ENCODE assay signal across 8 cellular contexts in the genomic region with DNA sequence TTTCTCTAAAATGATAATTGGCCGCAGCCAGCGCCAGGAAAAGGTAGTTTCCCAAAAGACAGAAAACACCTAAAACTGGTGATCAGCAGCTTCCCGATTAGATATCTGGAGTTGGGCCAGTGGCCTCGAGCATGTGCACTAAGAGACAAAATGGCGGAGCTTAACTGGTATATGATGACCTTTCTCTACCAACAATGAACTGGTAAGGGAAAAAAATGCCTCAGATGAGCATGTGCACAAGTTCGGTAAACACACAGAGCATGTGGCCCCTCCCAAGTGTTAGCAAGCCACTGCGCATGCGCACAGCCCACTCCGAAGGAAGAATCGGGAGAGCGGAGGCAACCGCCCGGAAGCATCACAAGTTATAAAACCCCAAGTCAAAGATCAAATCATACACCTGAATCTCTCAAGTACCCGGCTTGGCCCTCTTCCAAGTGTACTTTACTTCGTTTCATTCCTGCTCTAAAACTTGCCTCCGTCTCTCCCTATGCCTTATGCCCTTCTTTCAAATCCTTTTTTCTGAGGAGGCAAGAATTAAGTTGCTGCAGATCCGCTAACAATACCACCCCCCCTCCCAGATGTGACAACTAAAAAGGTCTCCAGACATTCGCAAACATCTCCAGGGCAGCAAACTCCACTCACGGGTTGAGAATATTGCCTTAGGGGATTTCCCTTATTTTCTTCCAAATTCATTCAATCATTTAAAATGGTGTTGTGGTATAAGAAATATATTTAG. TPM values are rescaled to one million over a fixed set of nuclear protein-coding genes. Genes with fewer than 3 reads are reported as not detected.
DNase-seq lines count a peak whose midpoint lies in the region; ATAC-seq and TF ChIP-seq lines count a peak whose summit lies in the region.

No MANE protein-coding gene starts in this region.

- H3K4me3 Mint-ChIP-seq in activated T-helper 1 cell treated with anti-CD3 and anti-CD28 coated beads, Interleukin-12 subunit alpha, Interleukin-12 subunit beta, Interleukin-2, Interleukin-4 antibody, amounts not matched to agents 30 ng/mL and 10 ng/mL and 1 ng/mL, durations not matched to agents 14 hours and 24 hours and 36 hours: peak overlapping the region; percentile 68
- H3K4me3 Mint-ChIP-seq in natural killer cell treated with Interleukin-12 subunit alpha and Interleukin-12 subunit beta and Interleukin-15 and Interleukin-18, amount 100 ng/mL, for 72 hours: peak overlapping the region; percentile 76
- H3K4me3 Mint-ChIP-seq in stimulated activated memory B cell treated with anti-CD40 and anti-IgM and Interleukin-4, amounts not matched to agents 10 μg/mL and 1 μg/mL and 100 μg/mL, for 72 hours: peak overlapping the region; percentile 77

- DNase-seq in DMS114 treated with DMSO at 0.1 percent for 48 hours (lab: John Stamatoyannopoulos, UW; ENCODE audit: unreplicated experiment) (peak; percentile 70), NCI-H2227 (lab: John Stamatoyannopoulos, UW; ENCODE audit: unreplicated experiment) (peak; percentile 93), fibroblast of lung (ENCODE audit: low read depth in 2 of 2) (peak; percentile 71 to 77), KG1 (lab: John Stamatoyannopoulos, UW) (no peak)
- peak; percentile 60 for DNase-seq in activated T-helper 1 cell treated with anti-CD3 and anti-CD28 coated beads, Interleukin-12 subunit alpha, Interleukin-12 subunit beta, Interleukin-2, Interleukin-4 antibody, amounts not matched to agents 30 ng/mL and 10 ng/mL and 1 ng/mL, durations not matched to agents 14 hours and 24 hours and 36 hours (ENCODE audit: low spot score)
- peak; percentile 78 for DNase-seq in natural killer cell treated with Interleukin-12 subunit alpha and Interleukin-12 subunit beta and Interleukin-15 and Interleukin-18, amount 100 ng/mL, for 72 hours (ENCODE audit: low spot score)

- peak overlapping the region; percentile 73 for H3K4me2 ChIP-seq in fibroblast of lung (ENCODE audit: extremely low read depth, insufficient read depth, low read length)

- no peak overlapping the region for H3K9ac ChIP-seq in fibroblast of lung (ENCODE audit: insufficient read depth, low read length)

- no peaks in the 10 kb centered on the region for H3K4me1 ChIP-seq in fibroblast of lung (ENCODE audit: control insufficient read depth, extremely low read depth, insufficient read depth, low read length)

- no peaks in the 10 kb centered on the region for H3K79me2 ChIP-seq in fibroblast of lung (ENCODE audit: control insufficient read depth, insufficient read depth, low read length)

- no peaks in the 10 kb centered on the region for H3K27me3 ChIP-seq in fibroblast of lung (ENCODE audit: control insufficient read depth, insufficient read depth, low read length)

- peak overlapping the region; percentile 88 for H3K27ac Mint-ChIP-seq in activated T-helper 1 cell treated with anti-CD3 and anti-CD28 coated beads, Interleukin-12 subunit alpha, Interleukin-12 subunit beta, Interleukin-2, Interleukin-4 antibody, amounts not matched to agents 30 ng/mL and 10 ng/mL and 1 ng/mL, durations not matched to agents 14 hours and 24 hours and 36 hours
- H3K27ac Mint-ChIP-seq in natural killer cell treated with Interleukin-12 subunit alpha and Interleukin-12 subunit beta and Interleukin-15 and Interleukin-18, amount 100 ng/mL, for 72 hours: peak overlapping the region; percentile 34 to 78
- peak overlapping the region; percentile 60 for H3K27ac Mint-ChIP-seq in stimulated activated memory B cell treated with anti-CD40 and anti-IgM and Interleukin-4, amounts not matched to agents 10 μg/mL and 1 μg/mL and 100 μg/mL, for 72 hours

- H2AFZ ChIP-seq in fibroblast of lung (ENCODE audit: low read length): peak overlapping the region; percentile 86

- peaks cover 11% of the 10 kb centered on the region for H3K4me1 Mint-ChIP-seq in activated T-helper 1 cell treated with anti-CD3 and anti-CD28 coated beads, Interleukin-12 subunit alpha, Interleukin-12 subunit beta, Interleukin-2, Interleukin-4 antibody, amounts not matched to agents 30 ng/mL and 10 ng/mL and 1 ng/mL, durations not matched to agents 14 hours and 24 hours and 36 hours (ENCODE audit: low read depth)
- H3K4me1 Mint-ChIP-seq in natural killer cell treated with Interleukin-12 subunit alpha and Interleukin-12 subunit beta and Interleukin-15 and Interleukin-18, amount 100 ng/mL, for 72 hours (ENCODE audit: low read depth in 2 of 2): peaks cover 8 to 10% of the 10 kb centered on the region in 2 donors
- H3K4me1 Mint-ChIP-seq in stimulated activated memory B cell treated with anti-CD40 and anti-IgM and Interleukin-4, amounts not matched to agents 10 μg/mL and 1 μg/mL and 100 μg/mL, for 72 hours: peaks cover 9% of the 10 kb centered on the region

- H3K36me3 ChIP-seq in fibroblast of lung (ENCODE audit: control insufficient read depth, insufficient read depth, low read length): no peaks in the 10 kb centered on the region

- no peaks in the 10 kb centered on the region for H3K9me3 ChIP-seq in fibroblast of lung (ENCODE audit: control insufficient read depth, insufficient read depth, low read depth, low read length)

- no peak overlapping the region for H3K27ac ChIP-seq in fibroblast of lung (ENCODE audit: insufficient read depth, low read length)

- peaks cover 10% of the 10 kb centered on the region for H3K27me3 Mint-ChIP-seq in activated T-helper 1 cell treated with anti-CD3 and anti-CD28 coated beads, Interleukin-12 subunit alpha, Interleukin-12 subunit beta, Interleukin-2, Interleukin-4 antibody, amounts not matched to agents 30 ng/mL and 10 ng/mL and 1 ng/mL, durations not matched to agents 14 hours and 24 hours and 36 hours (ENCODE audit: insufficient read depth)
- peaks cover 0 to 4% of the 10 kb centered on the region in 2 donors for H3K27me3 Mint-ChIP-seq in natural killer cell treated with Interleukin-12 subunit alpha and Interleukin-12 subunit beta and Interleukin-15 and Interleukin-18, amount 100 ng/mL, for 72 hours
- H3K27me3 Mint-ChIP-seq in stimulated activated memory B cell treated with anti-CD40 and anti-IgM and Interleukin-4, amounts not matched to agents 10 μg/mL and 1 μg/mL and 100 μg/mL, for 72 hours: no peaks in the 10 kb centered on the region

- no peaks in the 10 kb centered on the region for H3K9me3 Mint-ChIP-seq in activated T-helper 1 cell treated with anti-CD3 and anti-CD28 coated beads, Interleukin-12 subunit alpha, Interleukin-12 subunit beta, Interleukin-2, Interleukin-4 antibody, amounts not matched to agents 30 ng/mL and 10 ng/mL and 1 ng/mL, durations not matched to agents 14 hours and 24 hours and 36 hours
- H3K9me3 Mint-ChIP-seq in natural killer cell treated with Interleukin-12 subunit alpha and Interleukin-12 subunit beta and Interleukin-15 and Interleukin-18, amount 100 ng/mL, for 72 hours: no peaks in the 10 kb centered on the region
- no peaks in the 10 kb centered on the region for H3K9me3 Mint-ChIP-seq in stimulated activated memory B cell treated with anti-CD40 and anti-IgM and Interleukin-4, amounts not matched to agents 10 μg/mL and 1 μg/mL and 100 μg/mL, for 72 hours

- H3K36me3 Mint-ChIP-seq in activated T-helper 1 cell treated with anti-CD3 and anti-CD28 coated beads, Interleukin-12 subunit alpha, Interleukin-12 subunit beta, Interleukin-2, Interleukin-4 antibody, amounts not matched to agents 30 ng/mL and 10 ng/mL and 1 ng/mL, durations not matched to agents 14 hours and 24 hours and 36 hours (ENCODE audit: low read depth): no peaks in the 10 kb centered on the region
- H3K36me3 Mint-ChIP-seq in natural killer cell treated with Interleukin-12 subunit alpha and Interleukin-12 subunit beta and Interleukin-15 and Interleukin-18, amount 100 ng/mL, for 72 hours: no peaks in the 10 kb centered on the region
- no peaks in the 10 kb centered on the region for H3K36me3 Mint-ChIP-seq in stimulated activated memory B cell treated with anti-CD40 and anti-IgM and Interleukin-4, amounts not matched to agents 10 μg/mL and 1 μg/mL and 100 μg/mL, for 72 hours

- intact Hi-C loops in activated T-helper 1 cell treated with anti-CD3 and anti-CD28 coated beads, Interleukin-12 subunit alpha, Interleukin-12 subunit beta, Interleukin-2, Interleukin-4 antibody, amounts not matched to agents 30 ng/mL and 10 ng/mL and 1 ng/mL, durations not matched to agents 14 hours and 24 hours and 36 hours (cut with micrococcal nuclease): no loop called here

- peak in 1 of 2 donors; percentile 67 for ATAC-seq in natural killer cell treated with Interleukin-12 subunit alpha and Interleukin-12 subunit beta and Interleukin-15 and Interleukin-18, amount 100 ng/mL, for 72 hours
- peak; percentile 67 for ATAC-seq in stimulated activated memory B cell treated with anti-CD40 and anti-IgM and Interleukin-4, amounts not matched to agents 10 μg/mL and 1 μg/mL and 100 μg/mL, for 72 hours
- no peak for ATAC-seq in GM19397 (IDR thresholded peaks at IDR 0.05; ENCODE audit: unreplicated experiment)

- H4K20me1 ChIP-seq in fibroblast of lung (ENCODE audit: control insufficient read depth, extremely low read depth, insufficient read depth, low read length): no peaks in the 10 kb centered on the region

- no peak for TF ChIP-seq CTCF in fibroblast of lung (conservative IDR thresholded peaks at IDR 0.05 in 1 of 2, IDR thresholded peaks at IDR 0.05 in 1 of 2; ENCODE audit: low read depth in 1 of 2, low read length in 2 of 2)

- H3K4me3 ChIP-seq in fibroblast of lung (replicated peaks in 1 of 4; ENCODE audit: control extremely low read depth in 1 of 4, insufficient read depth in 1 of 4, low read depth in 3 of 4, low read length in 4 of 4): peak overlapping the region; percentile 24 to 66 (median 40)

RNA-seq across cellular contexts. Expression of a gene that starts 15.0 kb away (rescaled TPM):
- 101 TPM in 2 replicates for total RNA-seq in activated T-helper 1 cell treated with anti-CD3 and anti-CD28 coated beads, Interleukin-12 subunit alpha, Interleukin-12 subunit beta, Interleukin-2, Interleukin-4 antibody, amounts not matched to agents 30 ng/mL and 10 ng/mL and 1 ng/mL, durations not matched to agents 14 hours and 24 hours and 36 hours
- 16.7 and 17.2 TPM in 2 replicates for total RNA-seq in fibroblast of lung
- polyA plus RNA-seq in fibroblast of lung: 22.7 and 28.7 TPM in 2 replicates
- polyA plus RNA-seq in fibroblast of lung (2012): 10.6 and 15.9 TPM in 2 replicates
- 15.7 and 16.8 TPM in 2 replicates for polyA minus RNA-seq in fibroblast of lung (ENCODE audit: low replicate concordance)
- total RNA-seq in natural killer cell treated with Interleukin-12 subunit alpha and Interleukin-12 subunit beta and Interleukin-15 and Interleukin-18, amount 100 ng/mL, for 72 hours: 100 to 1,000 TPM; 123 to 143 TPM

RNA-seq across cellular contexts. Expression of a gene that starts 31.5 kb away (rescaled TPM):
- total RNA-seq in activated T-helper 1 cell treated with anti-CD3 and anti-CD28 coated beads, Interleukin-12 subunit alpha, Interleukin-12 subunit beta, Interleukin-2, Interleukin-4 antibody, amounts not matched to agents 30 ng/mL and 10 ng/mL and 1 ng/mL, durations not matched to agents 14 hours and 24 hours and 36 hours: 13.0 and 13.2 TPM in 2 replicates
- 39.3 and 49.9 TPM in 2 replicates for total RNA-seq in fibroblast of lung
- polyA plus RNA-seq in fibroblast of lung: 33.1 and 47.9 TPM in 2 replicates
- 27.5 and 35.1 TPM in 2 replicates for polyA plus RNA-seq in fibroblast of lung (2012)
- 3.5 and 7.9 TPM in 2 replicates for polyA minus RNA-seq in fibroblast of lung (ENCODE audit: low replicate concordance)
- 10 to 100 TPM; 15.6 to 19.6 TPM for total RNA-seq in natural killer cell treated with Interleukin-12 subunit alpha and Interleukin-12 subunit beta and Interleukin-15 and Interleukin-18, amount 100 ng/mL, for 72 hours
